In genomic region chr21:38751379-38752050, GRCh38 we compare ENCODE assay signal across 10 cellular contexts. TPM values are rescaled to one million over a fixed set of nuclear protein-coding genes. Genes with fewer than 3 reads are reported as not detected.
A peak's percentile ranks its signal among the peaks of the same experiment; 100 is the strongest.
DNase-seq lines count a peak whose midpoint lies in the region; ATAC-seq and TF ChIP-seq lines count a peak whose summit lies in the region.
"Had no signal": no experiment of that assay in that cellular context is flagged by ENCODE, and none has a peak within 500 bp of the region (broad histone marks: within the 10 kb centered on the region; RNA-seq: fewer than 3 reads in every experiment).

No MANE protein-coding gene starts in this region.

- H3K27ac ChIP-seq in right cardiac atrium (ENCODE audit: low read length) (no peak overlapping the region), spleen (peak overlapping the region in 4 of 8 donors; percentile 48 to 83 (median 78))
- H3K27ac ChIP-seq: pancreas, WERI-Rb-1 had no signal

- intact Hi-C loops in right cardiac atrium (cut with DNase I) (no loop called here), spleen (cut with DNase I; ENCODE audit: low total_unique reads) (no loop called here)

- H3K4me3 ChIP-seq in astrocyte of the cerebellum (ENCODE audit: low read depth, low read length) = no peak overlapping the region
- H3K4me3 ChIP-seq in right cardiac atrium (ENCODE audit: low read length) = no peak overlapping the region
- H3K4me3 ChIP-seq in spleen = peak overlapping the region in 1 of 8 donors; percentile 30
- H3K4me3 ChIP-seq: pancreas had no signal

- 72% methylated on average over 25 of the region's 27 CpGs for WGBS in right cardiac atrium
- WGBS in spleen, 5 donors = 47 to 71% (median 58%) methylated on average over 23 to 27 of the region's 27 CpGs

- in situ Hi-C loops in KBM-7 (cut with MboI; ENCODE audit: low pct_unique_long_range_greater_than_20kb, low sequenced_read_pairs) (no loop called here), astrocyte of the cerebellum (cut with HindIII; ENCODE audit: low sequenced_read_pairs) (no loop called here)

- no peak for TF ChIP-seq CTCF in astrocyte of the cerebellum (IDR thresholded peaks at IDR 0.05; ENCODE audit: low read depth, low read length, missing control alignments)
- no peak for TF ChIP-seq CTCF in spleen (IDR thresholded peaks at IDR 0.05 in 8 of 11, conservative IDR thresholded peaks at IDR 0.05 in 3 of 11)

- peak; percentile 89 for DNase-seq in KBM-7
- peak; percentile 79 for DNase-seq in astrocyte of the cerebellum (ENCODE audit: low read depth)
- peak; percentile 82 to 94 (median 88) for DNase-seq in right cardiac atrium
- peak; percentile 83 for DNase-seq in spleen
- DNase-seq in iPS-NIHi7 (ENCODE audit: extremely low spot score) = no peak
- DNase-seq in NCI-H1694 treated with DMSO at 0.1 percent for 48 hours (lab: John Stamatoyannopoulos, UW) = no peak
- no peak for DNase-seq in NCI-H187 (lab: John Stamatoyannopoulos, UW)
- DNase-seq: WERI-Rb-1 had no signal

- H3K4me1 ChIP-seq in right cardiac atrium (ENCODE audit: control insufficient read depth, insufficient read depth, low read length) (no peaks in the 10 kb centered on the region), spleen (peaks cover 0 to 68% (median 22%) of the 10 kb centered on the region in 6 donors)
- H3K4me1 ChIP-seq: pancreas had no signal

- H3K9me3 ChIP-seq in right cardiac atrium (ENCODE audit: control insufficient read depth, low read length) (no peaks in the 10 kb centered on the region), spleen (no peaks in the 10 kb centered on the region)
- H3K9me3 ChIP-seq: pancreas had no signal

- no peak for TF ChIP-seq POLR2A in spleen (IDR thresholded peaks at IDR 0.05)

- no peaks in the 10 kb centered on the region for H3K27me3 ChIP-seq in right cardiac atrium (ENCODE audit: control insufficient read depth, insufficient read depth)
- H3K27me3 ChIP-seq in spleen (replicated peaks in 1 of 7) = peaks cover 0 to 13% (median 0%) of the 10 kb centered on the region in 7 donors
- H3K27me3 ChIP-seq: pancreas had no signal

- no peaks in the 10 kb centered on the region for H3K36me3 ChIP-seq in spleen
- H3K36me3 ChIP-seq: pancreas, WERI-Rb-1 had no signal

- peak; percentile 92 to 95 for ATAC-seq in right cardiac atrium
- ATAC-seq in GM21723 (IDR thresholded peaks at IDR 0.05; ENCODE audit: unreplicated experiment) = no peak

RNA-seq across cellular contexts. Expression of gene ETS2, which starts 54.2 kb away (rescaled TPM):
- total RNA-seq in right cardiac atrium (10 to 100 TPM; 40.4 to 76.3 (median 44.8) TPM), spleen (100 to 1,000 TPM; 287 to 590 (median 388) TPM)
- polyA plus RNA-seq in right cardiac atrium (29.7 TPM), spleen (100 to 1,000 TPM in 1 of 3 donors, 10 to 100 TPM in 2; 44.4 to 113 (median 44.6) TPM)

Comparison
In these comparisons a context has a peak if more than half of its experiments do, and no peak if none do; other contexts are left out.
1. DNase-seq: peak in KBM-7 (single experiment), astrocyte of the cerebellum (single experiment), right cardiac atrium (3 of 3) and spleen (single experiment); none in iPS-NIHi7 (single experiment), NCI-H1694 treated with DMSO at 0.1 percent for 48 hours (single experiment) and NCI-H187 (0 of 2).